ENCODE assay signal across 16 cellular contexts in genomic region chr3:152362086-152362485, GRCh38.
A peak's percentile ranks its signal among the peaks of the same experiment; 100 is the strongest.
DNase-seq lines count a peak whose midpoint lies in the region; ATAC-seq and TF ChIP-seq lines count a peak whose summit lies in the region.
"Had no signal": no experiment of that assay in that cellular context is flagged by ENCODE, and none has a peak within 500 bp of the region (broad histone marks: within the 10 kb centered on the region; RNA-seq: fewer than 3 reads in every experiment).

No MANE protein-coding gene starts in this region.

- H3K9me3 ChIP-seq in CD4-positive, CD25-positive, alpha-beta regulatory T cell (ENCODE audit: control insufficient read depth in 2 of 2, low read length in 2 of 2): no peaks in the 10 kb centered on the region
- no peaks in the 10 kb centered on the region for H3K9me3 ChIP-seq in CD8-positive, alpha-beta memory T cell (ENCODE audit: low read length)
- H3K9me3 ChIP-seq in neutrophil: no peaks in the 10 kb centered on the region

- peak overlapping the region in 2 of 3 donors; percentile 71 to 91 for H3K27ac Mint-ChIP-seq in CD4-positive, CD25-positive, alpha-beta regulatory T cell
- H3K27ac Mint-ChIP-seq in CD8-positive, alpha-beta memory T cell: peak overlapping the region in 7 of 8 donors; percentile 2 to 70 (median 42)
- peak overlapping the region; percentile 36 to 89 for H3K27ac Mint-ChIP-seq in effector memory CD8-positive, alpha-beta T cell
- H3K27ac Mint-ChIP-seq: type B pancreatic cell had no signal

- POLR2A ChIA-PET in CD8-positive, alpha-beta memory T cell (lab: Charles Lee): interaction anchor here (0.6 kb wide), 1 partner anchor 60 kb away, joined by 4 read pairs; no protein-coding TSS in a partner anchor
- POLR2A ChIA-PET in HEK293T (lab: Yijun Ruan, JAX): no interaction called here

- no peaks in the 10 kb centered on the region for H3K27me3 ChIP-seq in CD4-positive, CD25-positive, alpha-beta regulatory T cell (ENCODE audit: control insufficient read depth, insufficient read depth, low read length)
- H3K27me3 ChIP-seq in CD8-positive, alpha-beta memory T cell (ENCODE audit: insufficient read depth, low read length, poor library complexity, severe bottlenecking): no peaks in the 10 kb centered on the region
- H3K27me3 ChIP-seq in neutrophil: no peaks in the 10 kb centered on the region

- no peak for ATAC-seq in CD4-positive, CD25-positive, alpha-beta regulatory T cell (ENCODE audit: low read depth in 2 of 2)
- no peak for ATAC-seq in effector memory CD8-positive, alpha-beta T cell (replicated peaks)
- ATAC-seq in activated CD4-positive, CD25-positive, alpha-beta regulatory T cell treated with anti-CD3 and anti-CD28 coated beads, Interleukin-2, amount 50 U/mL, for 24 hours: no peak
- ATAC-seq: PC-3 had no signal

- no peak for DNase-seq in CD4-positive, CD25-positive, alpha-beta regulatory T cell
- DNase-seq in CD8-positive, alpha-beta memory T cell: no peak
- DNase-seq in effector memory CD8-positive, alpha-beta T cell: no peak
- DNase-seq in HEK293T (ENCODE audit: extremely low spot score) (no peak), NCI-H128 (lab: John Stamatoyannopoulos, UW; ENCODE audit: unreplicated experiment) (no peak)
- DNase-seq: activated CD4-positive, alpha-beta T cell treated with anti-CD3 and anti-CD28 coated beads, Interleukin-2, amount 50 U/mL, for 48 hours; cortex of kidney; DMS153; foreskin melanocyte; NCI-H2107; NCI-H526 treated with DMSO at 0.1 percent for 48 hours; PC-3 had no signal

- H3K36me3 Mint-ChIP-seq in CD4-positive, CD25-positive, alpha-beta regulatory T cell: peaks cover 42% of the 10 kb centered on the region
- H3K36me3 Mint-ChIP-seq in CD8-positive, alpha-beta memory T cell: peaks cover 10 to 70% (median 31%) of the 10 kb centered on the region in 3 donors
- H3K36me3 Mint-ChIP-seq in effector memory CD8-positive, alpha-beta T cell (ENCODE audit: insufficient read depth): peaks cover 12% of the 10 kb centered on the region

- peaks cover 48% of the 10 kb centered on the region for H3K36me3 ChIP-seq in CD4-positive, CD25-positive, alpha-beta regulatory T cell (ENCODE audit: control insufficient read depth, insufficient read depth, low read length)
- H3K36me3 ChIP-seq in CD8-positive, alpha-beta memory T cell (ENCODE audit: insufficient read depth, low read length): peaks cover 12% of the 10 kb centered on the region
- H3K36me3 ChIP-seq in neutrophil: no peaks in the 10 kb centered on the region

- H3K27ac ChIP-seq in CD4-positive, CD25-positive, alpha-beta regulatory T cell (ENCODE audit: insufficient read depth, low read length, poor library complexity, severe bottlenecking): peak overlapping the region; percentile 57
- no peak overlapping the region for H3K27ac ChIP-seq in CD8-positive, alpha-beta memory T cell (ENCODE audit: low read depth, low read length)
- peak overlapping the region; percentile 26 for H3K27ac ChIP-seq in neutrophil
- H3K27ac ChIP-seq: SK-N-MC had no signal

- peak overlapping the region in 2 of 4 donors; percentile 2 to 29 for H3K4me3 Mint-ChIP-seq in CD4-positive, CD25-positive, alpha-beta regulatory T cell
- H3K4me3 Mint-ChIP-seq in CD8-positive, alpha-beta memory T cell: peak overlapping the region in 5 of 7 donors; percentile 10 to 78 (median 33)
- peak overlapping the region in 1 of 2 donors; percentile 46 for H3K4me3 Mint-ChIP-seq in effector memory CD8-positive, alpha-beta T cell
- H3K4me3 Mint-ChIP-seq: type B pancreatic cell had no signal

- no peaks in the 10 kb centered on the region for H3K27me3 Mint-ChIP-seq in CD4-positive, CD25-positive, alpha-beta regulatory T cell
- H3K27me3 Mint-ChIP-seq in CD8-positive, alpha-beta memory T cell: no peaks in the 10 kb centered on the region
- no peaks in the 10 kb centered on the region for H3K27me3 Mint-ChIP-seq in effector memory CD8-positive, alpha-beta T cell
- H3K27me3 Mint-ChIP-seq: type B pancreatic cell had no signal

- H3K4me1 Mint-ChIP-seq in CD4-positive, CD25-positive, alpha-beta regulatory T cell: peaks cover 51 to 76% (median 65%) of the 10 kb centered on the region in 4 donors
- H3K4me1 Mint-ChIP-seq in CD8-positive, alpha-beta memory T cell: peaks cover 68 to 95% (median 87%) of the 10 kb centered on the region in 3 donors
- peaks cover 39 to 71% of the 10 kb centered on the region in 2 donors for H3K4me1 Mint-ChIP-seq in effector memory CD8-positive, alpha-beta T cell (ENCODE audit: low read depth in 2 of 2)

- H3K4me3 ChIP-seq in CD4-positive, CD25-positive, alpha-beta regulatory T cell (ENCODE audit: low read depth, low read length): no peak overlapping the region
- no peak overlapping the region for H3K4me3 ChIP-seq in CD8-positive, alpha-beta memory T cell (ENCODE audit: low read length)
- H3K4me3 ChIP-seq in neutrophil (ENCODE audit: low read depth in 1 of 2, low read length in 1 of 2): no peak overlapping the region
- H3K4me3 ChIP-seq: SK-N-MC had no signal

- peaks cover 43% of the 10 kb centered on the region for H3K4me1 ChIP-seq in CD4-positive, CD25-positive, alpha-beta regulatory T cell (ENCODE audit: control insufficient read depth, insufficient read depth, low read length, poor library complexity, severe bottlenecking)
- H3K4me1 ChIP-seq in CD8-positive, alpha-beta memory T cell (ENCODE audit: insufficient read depth, low read length): peaks cover 42% of the 10 kb centered on the region
- peaks cover 0 to 13% of the 10 kb centered on the region in 2 experiments for H3K4me1 ChIP-seq in neutrophil (ENCODE audit: control insufficient read depth in 1 of 2, insufficient read depth in 1 of 2, low read depth in 1 of 2, low read length in 1 of 2)

- TF ChIP-seq CTCF in neutrophil (IDR thresholded peaks at IDR 0.05): no peak

- H3K9me3 Mint-ChIP-seq in CD4-positive, CD25-positive, alpha-beta regulatory T cell: peaks cover 0 to 4% (median 0%) of the 10 kb centered on the region in 7 donors
- H3K9me3 Mint-ChIP-seq in CD8-positive, alpha-beta memory T cell: peaks cover 0 to 4% (median 1%) of the 10 kb centered on the region in 5 donors
- H3K9me3 Mint-ChIP-seq in effector memory CD8-positive, alpha-beta T cell: no peaks in the 10 kb centered on the region
- H3K9me3 Mint-ChIP-seq: type B pancreatic cell had no signal

- CTCF ChIA-PET in CD8-positive, alpha-beta memory T cell (lab: Charles Lee): no interaction called here
- CTCF ChIA-PET in HEK293T (lab: Yijun Ruan, JAX): no interaction called here

TF ChIP-seq in HEK293T, 16 proteins besides CTCF, POLR2A, EP300 and RAD21:
- TF ChIP-seq ARNT (IDR thresholded peaks at IDR 0.05) (no peak), ZNF384 (IDR thresholded peaks at IDR 0.05) (no peak), SP1 (IDR thresholded peaks at IDR 0.05) (no peak), FOXA1 (IDR thresholded peaks at IDR 0.05) (no peak)
TF ChIP-seq in HEK293T: peak in this region for 0.
